8 cellular contexts compared by ENCODE assay signal in the genomic region with DNA sequence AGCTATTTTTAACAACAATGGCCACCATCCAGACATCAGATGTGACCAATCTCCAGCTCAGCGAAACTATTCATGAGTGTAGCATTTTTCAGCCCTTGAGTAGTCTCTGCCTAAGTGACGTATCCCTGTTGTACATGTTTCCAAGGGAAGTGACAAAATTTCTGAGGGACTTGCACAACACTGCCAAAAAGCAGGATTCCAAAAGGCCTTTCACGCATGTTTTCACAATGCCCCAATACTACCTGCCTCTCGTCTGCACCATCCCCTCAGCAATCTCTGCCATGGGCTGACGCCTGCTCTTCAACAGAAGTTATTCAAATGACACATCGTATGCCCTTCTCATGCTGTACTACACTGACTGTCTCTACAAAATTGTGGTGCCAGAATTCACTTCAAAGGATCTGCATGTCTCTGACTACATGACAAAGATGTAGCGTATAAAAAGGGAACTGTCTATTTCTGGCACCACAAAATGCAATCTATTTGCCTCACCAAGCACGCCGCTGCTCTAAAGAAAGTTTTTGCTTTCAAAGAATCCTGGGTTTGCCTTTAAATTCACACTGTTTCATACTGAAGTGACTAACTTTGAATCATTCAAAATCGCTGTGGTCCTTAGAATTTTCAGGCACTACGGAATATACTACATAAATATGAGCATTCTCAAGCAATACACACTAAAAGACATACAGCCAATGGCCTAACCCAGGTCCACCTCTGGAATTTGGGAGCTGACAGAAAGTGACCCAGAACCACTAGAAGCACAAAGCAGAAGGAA. TPM values are rescaled to one million over a fixed set of nuclear protein-coding genes. Genes with fewer than 3 reads are reported as not detected.
DNase-seq lines count a peak whose midpoint lies in the region; ATAC-seq lines count a peak whose summit lies in the region.

No MANE protein-coding gene starts in this region.

- peak; percentile 61 for DNase-seq in Right ventricle myocardium inferior (ENCODE audit: missing footprints)
- DNase-seq in cardiac septum (ENCODE audit: low spot score): no peak
- DNase-seq in amniotic epithelial cell (ENCODE audit: low read depth): peak; percentile 72
- no peak for DNase-seq in immature natural killer cell
- DNase-seq in effector CD8-positive, alpha-beta T cell (lab: John Stamatoyannopoulos, UW): no peak
- no peak for DNase-seq in iPS-NIHi11 (ENCODE audit: low spot score)

- H3K4me3 Mint-ChIP-seq in immature natural killer cell: peak overlapping the region; percentile 46 to 71 (median 61)

- peak overlapping the region; percentile 72 to 85 (median 80) for H3K27ac Mint-ChIP-seq in immature natural killer cell

- peaks cover 12 to 18% (median 14%) of the 10 kb centered on the region in 3 donors for H3K27me3 Mint-ChIP-seq in immature natural killer cell (ENCODE audit: low read depth in 3 of 3)

- peak overlapping the region; percentile 33 for H3K27ac ChIP-seq in temporal lobe (ENCODE audit: low read depth, low read length)

- H3K4me1 Mint-ChIP-seq in immature natural killer cell: peaks cover 94 to 100% of the 10 kb centered on the region in 2 donors

- intact Hi-C loops in Right ventricle myocardium inferior (cut with DNase I) (loop anchor here (2.0 kb wide), 1 partner anchor 17 kb away; no protein-coding TSS in a partner anchor), cardiac septum (cut with DNase I) (loop anchor here (5.0 kb wide), 1 partner anchor 36 kb away; no protein-coding TSS in a partner anchor)

- H3K36me3 Mint-ChIP-seq in immature natural killer cell: peaks cover 0 to 12% (median 0%) of the 10 kb centered on the region in 3 donors

- H3K9me3 Mint-ChIP-seq in immature natural killer cell: no peaks in the 10 kb centered on the region

- peak; percentile 84 for ATAC-seq in Right ventricle myocardium inferior
- ATAC-seq in HG03045 (IDR thresholded peaks at IDR 0.05; ENCODE audit: unreplicated experiment): no peak

RNA-seq across cellular contexts. Expression of gene JAK1, which starts 32.9 kb away (rescaled TPM):
- 87.3 TPM for total RNA-seq in Right ventricle myocardium inferior
- 76.4 TPM for total RNA-seq in cardiac septum
- polyA plus RNA-seq in immature natural killer cell: 100 to 1,000 TPM; 265 to 734 (median 416) TPM
- 51.1 TPM for total RNA-seq in temporal lobe

Comparison
In these comparisons a context has a peak if more than half of its experiments do, and no peak if none do; other contexts are left out.
1. DNase-seq: peak in Right ventricle myocardium inferior (single experiment) and amniotic epithelial cell (single experiment); none in cardiac septum (single experiment), immature natural killer cell (0 of 3), effector CD8-positive, alpha-beta T cell (single experiment) and iPS-NIHi11 (single experiment).